In genomic region chr11:6825333-6825744, GRCh38 we compare ENCODE assay signal across 22 cellular contexts. TPM values are rescaled to one million over a fixed set of nuclear protein-coding genes. Genes with fewer than 3 reads are reported as not detected.
DNase-seq lines count a peak whose midpoint lies in the region; ATAC-seq lines count a peak whose summit lies in the region.
"Had no signal": no experiment of that assay in that cellular context is flagged by ENCODE, and none has a peak within 500 bp of the region (broad histone marks: within the 10 kb centered on the region; RNA-seq: fewer than 3 reads in every experiment).

No MANE protein-coding gene starts in this region.

- no peak overlapping the region for H3K27ac ChIP-seq in neuronal stem cell (replicated peaks; ENCODE audit: low read length)
- H3K27ac ChIP-seq: adrenal gland, gastrocnemius medialis, SK-N-MC, testis had no signal

- H2BK120ac ChIP-seq in neuronal stem cell (ENCODE audit: low read depth, low read length), result no peak overlapping the region

- CTCF ChIA-PET in activated naive CD4-positive, alpha-beta T cell treated with anti-CD3 and anti-CD28 coated beads for 36 hours (lab: Charles Lee), result interaction anchor here (0.7 to 2.1 kb wide), 2 partner anchors 13 to 447 kb away, joined by 3 to 8 read pairs; no protein-coding TSS in a partner anchor

- no peak overlapping the region for H2BK12ac ChIP-seq in neuronal stem cell (ENCODE audit: low read length)

- H3K27ac Mint-ChIP-seq in activated naive CD4-positive, alpha-beta T cell treated with anti-CD3 and anti-CD28 coated beads for 36 hours, result no peak overlapping the region
- no peak overlapping the region for H3K27ac Mint-ChIP-seq in T-helper 17 cell
- H3K27ac Mint-ChIP-seq: naive B cell had no signal

- no peak overlapping the region for H2AK5ac ChIP-seq in neuronal stem cell (ENCODE audit: low read depth, low read length)

- H3K23ac ChIP-seq in neuronal stem cell (ENCODE audit: low read depth, low read length, poor library complexity), result no peak overlapping the region

- no CpG with 5 or more reads among the region's 7 CpGs for WGBS in neuronal stem cell (ENCODE audit: extremely low coverage in 2 of 2, insufficient read length in 2 of 2, insufficient replicate concordance in 1 of 2), 2 donors

- H3K36me3 ChIP-seq in neuronal stem cell (replicated peaks in 1 of 2; ENCODE audit: control insufficient read depth in 2 of 2, insufficient read depth in 2 of 2, low read length in 2 of 2), result no peaks in the 10 kb centered on the region
- H3K36me3 ChIP-seq: adrenal gland, gastrocnemius medialis had no signal

- H4K8ac ChIP-seq in neuronal stem cell (ENCODE audit: low read depth, low read length), result no peak overlapping the region

- H3K4ac ChIP-seq in neuronal stem cell (ENCODE audit: low read length), result no peak overlapping the region

- H3K4me3 Mint-ChIP-seq in activated naive CD4-positive, alpha-beta T cell treated with anti-CD3 and anti-CD28 coated beads for 36 hours, result no peak overlapping the region
- H3K4me3 Mint-ChIP-seq in T-helper 17 cell, result no peak overlapping the region
- H3K4me3 Mint-ChIP-seq: naive B cell had no signal

- H2AFZ ChIP-seq in neuronal stem cell (ENCODE audit: low read length), result peak overlapping the region; percentile 8

- intact Hi-C loops in activated naive CD4-positive, alpha-beta T cell treated with anti-CD3 and anti-CD28 coated beads for 36 hours (cut with micrococcal nuclease), result no loop called here

- H3K27me3 Mint-ChIP-seq in activated naive CD4-positive, alpha-beta T cell treated with anti-CD3 and anti-CD28 coated beads for 36 hours (ENCODE audit: low read depth), result peaks cover 9% of the 10 kb centered on the region
- H3K27me3 Mint-ChIP-seq in T-helper 17 cell, result peaks cover 42% of the 10 kb centered on the region

- H3K14ac ChIP-seq in neuronal stem cell (ENCODE audit: low read length), result no peak overlapping the region

- no peaks in the 10 kb centered on the region for H3K27me3 ChIP-seq in neuronal stem cell (ENCODE audit: control insufficient read depth in 3 of 3, insufficient read depth in 3 of 3, low read depth in 1 of 3, low read length in 3 of 3)
- H3K27me3 ChIP-seq: adrenal gland, gastrocnemius medialis, testis had no signal

- no peak overlapping the region for H3K4me3 ChIP-seq in neuronal stem cell (ENCODE audit: low read length in 2 of 2)
- H3K4me3 ChIP-seq: adrenal gland, gastrocnemius medialis, SK-N-MC, testis had no signal

- H3K4me2 ChIP-seq in neuronal stem cell (ENCODE audit: insufficient read depth, low read length, poor library complexity, severe bottlenecking), result no peak overlapping the region

- H3K79me1 ChIP-seq in neuronal stem cell (ENCODE audit: low read depth, low read length), result no peaks in the 10 kb centered on the region

- ATAC-seq in T-helper 17 cell (no peak), HG03135 (IDR thresholded peaks at IDR 0.05; ENCODE audit: unreplicated experiment) (no peak)
- ATAC-seq: gastrocnemius medialis had no signal

- no peak overlapping the region for H4K91ac ChIP-seq in neuronal stem cell (ENCODE audit: low read depth, low read length, poor library complexity)

- DNase-seq in activated naive CD4-positive, alpha-beta T cell treated with anti-CD3 and anti-CD28 coated beads for 36 hours, result peak; percentile 15
- no peak for DNase-seq in activated naive CD4-positive, alpha-beta T cell treated with anti-CD3 and anti-CD28 coated beads, Interleukin-2, amount 50 U/mL, for 16 hours
- DNase-seq in HT1080 (ENCODE audit: low read depth), result peak; percentile 49
- peak; percentile 48 for DNase-seq in OCI-M1 (lab: John Stamatoyannopoulos, UW)
- DNase-seq in neuronal stem cell (ENCODE audit: low spot score), result no peak
- DNase-seq in T-helper 17 cell, result no peak
- DNase-seq: adrenal gland, dermis blood vessel endothelial cell, gastrocnemius medialis, Kasumi-1, naive B cell, NCI-H187 treated with DMSO at 0.1 percent for 48 hours, NCI-H510A treated with DMSO at 0.1 percent for 48 hours, right cardiac atrium, T-helper 9 cell, testis had no signal

- no peaks in the 10 kb centered on the region for H3K4me1 Mint-ChIP-seq in activated naive CD4-positive, alpha-beta T cell treated with anti-CD3 and anti-CD28 coated beads for 36 hours (ENCODE audit: low read depth)
- no peaks in the 10 kb centered on the region for H3K4me1 Mint-ChIP-seq in T-helper 17 cell
- H3K4me1 Mint-ChIP-seq: naive B cell had no signal

- H3K9me3 ChIP-seq in neuronal stem cell (replicated peaks in 1 of 2; ENCODE audit: control insufficient read depth in 2 of 2, insufficient read depth in 1 of 2, low read depth in 1 of 2, low read length in 2 of 2), result peaks cover 0 to 2% of the 10 kb centered on the region in 2 donors
- no peaks in the 10 kb centered on the region for H3K9me3 ChIP-seq in T-helper 17 cell (ENCODE audit: control insufficient read depth, low read length, poor library complexity, severe bottlenecking)
- H3K9me3 ChIP-seq: adrenal gland, gastrocnemius medialis, testis had no signal

- H3K9me3 Mint-ChIP-seq in activated naive CD4-positive, alpha-beta T cell treated with anti-CD3 and anti-CD28 coated beads for 36 hours, result peaks cover under 1% of the 10 kb centered on the region

- no peaks in the 10 kb centered on the region for H3K4me1 ChIP-seq in neuronal stem cell (ENCODE audit: control insufficient read depth in 2 of 2, insufficient read depth in 1 of 2, low read depth in 1 of 2, low read length in 2 of 2)
- H3K4me1 ChIP-seq: adrenal gland, gastrocnemius medialis, testis had no signal

- no peak overlapping the region for H3K9ac ChIP-seq in neuronal stem cell (ENCODE audit: low read depth, low read length, poor library complexity)

- H3K36me3 Mint-ChIP-seq in activated naive CD4-positive, alpha-beta T cell treated with anti-CD3 and anti-CD28 coated beads for 36 hours (ENCODE audit: low read depth), result no peaks in the 10 kb centered on the region
- H3K36me3 Mint-ChIP-seq in T-helper 17 cell (ENCODE audit: low read depth), result peaks cover 2% of the 10 kb centered on the region

- H2BK15ac ChIP-seq in neuronal stem cell (ENCODE audit: low read length), result no peak overlapping the region

- H3K18ac ChIP-seq in neuronal stem cell (ENCODE audit: low read length), result no peak overlapping the region

- H2BK5ac ChIP-seq in neuronal stem cell (ENCODE audit: low read length), result no peak overlapping the region

RNA-seq across cellular contexts. Expression of gene OR10A5, which starts 20.1 kb away (rescaled TPM):
- total RNA-seq in activated naive CD4-positive, alpha-beta T cell treated with anti-CD3 and anti-CD28 coated beads for 36 hours, result not detected
- not detected in 2 replicates for total RNA-seq in HT1080 (2014; rRNA removed; shearing (Covaris generic))
- polyA plus RNA-seq in HT1080 (2015; cell fraction: cytosol; rRNA removed), result not detected in 2 replicates
- polyA plus RNA-seq in HT1080 (2015; cell fraction: nucleus; rRNA removed), result not detected in 2 replicates
- polyA plus RNA-seq in neuronal stem cell (2013, experiment 1 of 2), result not detected
- polyA plus RNA-seq in neuronal stem cell (2013, experiment 2 of 2), result not detected
- not detected for total RNA-seq in T-helper 17 cell
- total RNA-seq: activated CD8-positive, alpha-beta memory T cell treated with anti-CD3 and anti-CD28 coated beads for 36 hours; adrenal gland; dermis blood vessel endothelial cell; epithelial cell of proximal tubule; gastrocnemius medialis; osteoblast; right cardiac atrium; testis had no signal
- polyA plus RNA-seq: adrenal gland, keratinocyte, right cardiac atrium had no signal

RNA-seq across cellular contexts. Expression of gene OR6A2, which starts 25.9 kb away (rescaled TPM):
- under 1 TPM in 1 of 2 experiments, not detected in 1; 0.05 TPM for total RNA-seq in activated naive CD4-positive, alpha-beta T cell treated with anti-CD3 and anti-CD28 coated beads for 36 hours
- not detected in 2 replicates for total RNA-seq in HT1080 (2014; rRNA removed; shearing (Covaris generic))
- not detected in 2 replicates for polyA plus RNA-seq in HT1080 (2015; cell fraction: cytosol; rRNA removed)
- not detected in 2 replicates for polyA plus RNA-seq in HT1080 (2015; cell fraction: nucleus; rRNA removed)
- not detected for polyA plus RNA-seq in neuronal stem cell (2013, experiment 1 of 2)
- 0.01 TPM for polyA plus RNA-seq in neuronal stem cell (2013, experiment 2 of 2)
- total RNA-seq in T-helper 17 cell, result not detected
- total RNA-seq: epithelial cell of proximal tubule had no signal
- polyA plus RNA-seq: adrenal gland, right cardiac atrium had no signal

RNA-seq across cellular contexts. Expression of gene OR10A2, which starts 37.5 kb away (rescaled TPM):
- total RNA-seq in activated naive CD4-positive, alpha-beta T cell treated with anti-CD3 and anti-CD28 coated beads for 36 hours, result not detected
- total RNA-seq in HT1080 (2014; rRNA removed; shearing (Covaris generic)), result not detected in 2 replicates
- not detected in 2 replicates for polyA plus RNA-seq in HT1080 (2015; cell fraction: cytosol; rRNA removed)
- polyA plus RNA-seq in HT1080 (2015; cell fraction: nucleus; rRNA removed), result not detected in 2 replicates
- not detected for polyA plus RNA-seq in neuronal stem cell (2013, experiment 1 of 2)
- not detected for polyA plus RNA-seq in neuronal stem cell (2013, experiment 2 of 2)
- not detected for total RNA-seq in T-helper 17 cell
- total RNA-seq: activated CD8-positive, alpha-beta memory T cell treated with anti-CD3 and anti-CD28 coated beads for 36 hours; adrenal gland; dermis blood vessel endothelial cell; epithelial cell of proximal tubule; gastrocnemius medialis; osteoblast; right cardiac atrium; testis had no signal
- polyA plus RNA-seq: adrenal gland, keratinocyte, right cardiac atrium had no signal

RNA-seq across cellular contexts. Expression of gene OR2AG1, which starts 42.5 kb away (rescaled TPM):
- total RNA-seq in activated naive CD4-positive, alpha-beta T cell treated with anti-CD3 and anti-CD28 coated beads for 36 hours, result not detected
- total RNA-seq in HT1080 (2014; rRNA removed; shearing (Covaris generic)), result not detected in 2 replicates
- not detected in 2 replicates for polyA plus RNA-seq in HT1080 (2015; cell fraction: cytosol; rRNA removed)
- not detected in 2 replicates for polyA plus RNA-seq in HT1080 (2015; cell fraction: nucleus; rRNA removed)
- polyA plus RNA-seq in neuronal stem cell (2013, experiment 1 of 2), result not detected
- not detected for polyA plus RNA-seq in neuronal stem cell (2013, experiment 2 of 2)
- total RNA-seq in T-helper 17 cell, result not detected
- total RNA-seq: activated CD8-positive, alpha-beta memory T cell treated with anti-CD3 and anti-CD28 coated beads for 36 hours; adrenal gland; dermis blood vessel endothelial cell; epithelial cell of proximal tubule; gastrocnemius medialis; osteoblast; right cardiac atrium; testis had no signal
- polyA plus RNA-seq: adrenal gland, keratinocyte, right cardiac atrium had no signal

RNA-seq across cellular contexts. Expression of gene OR10A4, which starts 51.1 kb away (rescaled TPM):
- total RNA-seq in activated naive CD4-positive, alpha-beta T cell treated with anti-CD3 and anti-CD28 coated beads for 36 hours, result not detected
- not detected in 2 replicates for total RNA-seq in HT1080 (2014; rRNA removed; shearing (Covaris generic))
- polyA plus RNA-seq in HT1080 (2015; cell fraction: cytosol; rRNA removed), result not detected in 2 replicates
- not detected in 2 replicates for polyA plus RNA-seq in HT1080 (2015; cell fraction: nucleus; rRNA removed)
- polyA plus RNA-seq in neuronal stem cell (2013, experiment 1 of 2), result not detected
- polyA plus RNA-seq in neuronal stem cell (2013, experiment 2 of 2), result not detected
- total RNA-seq in T-helper 17 cell, result not detected
- total RNA-seq: activated CD8-positive, alpha-beta memory T cell treated with anti-CD3 and anti-CD28 coated beads for 36 hours; adrenal gland; dermis blood vessel endothelial cell; epithelial cell of proximal tubule; gastrocnemius medialis; osteoblast; right cardiac atrium; testis had no signal
- polyA plus RNA-seq: adrenal gland, keratinocyte, right cardiac atrium had no signal

Comparison
In these comparisons a context has a peak if more than half of its experiments do, and no peak if none do; other contexts are left out.
1. DNase-seq: peak in activated naive CD4-positive, alpha-beta T cell treated with anti-CD3 and anti-CD28 coated beads for 36 hours (single experiment), HT1080 (single experiment) and OCI-M1 (single experiment); none in activated naive CD4-positive, alpha-beta T cell treated with anti-CD3 and anti-CD28 coated beads, Interleukin-2, amount 50 U/mL, for 16 hours (single experiment), neuronal stem cell (single experiment) and T-helper 17 cell (0 of 3).